1 cellular context compared by ENCODE assay signal in genomic region chr6:30489081-30490030, GRCh38.
TF ChIP-seq lines count a peak whose summit lies in the region.

Gene HLA-E, plus strand, starts transcription at chr6:30489509. Its CDS starts 23 bp downstream, at chr6:30489532.

TF ChIP-seq in K562, 482 proteins besides CTCF, POLR2A, EP300 and RAD21 (continued from another document and continues in another):
- TF ChIP-seq HMBOX1 (IDR thresholded peaks at IDR 0.05): peak; percentile 48; the same call in 1 of the 2 replicates
- no peak for TF ChIP-seq ZNF77 (CRISPR knock-in tag; IDR thresholded peaks at IDR 0.05)
- peak in 1 of 3 experiments; percentile 44; a peak in 1 of 6 replicates for TF ChIP-seq ZBTB11 (CRISPR knock-in tag; IDR thresholded peaks at IDR 0.05)
- TF ChIP-seq MYNN (IDR thresholded peaks at IDR 0.05): no peak
- no peak for TF ChIP-seq MYNN (CRISPR knock-in tag; IDR thresholded peaks at IDR 0.05)
- TF ChIP-seq ZNF274 (IDR thresholded peaks at IDR 0.05; ENCODE audit: borderline replicate concordance, low read depth, low read length): no peak
- TF ChIP-seq ZNF184 (CRISPR knock-in tag; IDR thresholded peaks at IDR 0.05): no peak
- no peak for TF ChIP-seq ZNF280B (CRISPR knock-in tag; IDR thresholded peaks at IDR 0.05)
- TF ChIP-seq SAP30 (IDR thresholded peaks at IDR 0.05; ENCODE audit: borderline replicate concordance, insufficient read depth, low read depth, low read length, poor library complexity, severe bottlenecking): peak; percentile 86
- TF ChIP-seq SP2 (IDR thresholded peaks at IDR 0.05; ENCODE audit: extremely low read depth, low read depth, low read length, poor library complexity, severe bottlenecking): no peak
- TF ChIP-seq ZNF384 (IDR thresholded peaks at IDR 0.05; ENCODE audit: low read depth, low read length): no peak
- no peak for TF ChIP-seq TRIM25 (IDR thresholded peaks at IDR 0.05; ENCODE audit: borderline replicate concordance)
- no peak for TF ChIP-seq CGGBP1 (CRISPR knock-in tag; IDR thresholded peaks at IDR 0.05)
- peak; percentile 66 for TF ChIP-seq DPF2 (IDR thresholded peaks at IDR 0.05)
- no peak for TF ChIP-seq MLX (CRISPR knock-in tag; conservative IDR thresholded peaks at IDR 0.05)
- TF ChIP-seq MCM7 (IDR thresholded peaks at IDR 0.05): no peak
- TF ChIP-seq RBM14 (IDR thresholded peaks at IDR 0.05; ENCODE audit: borderline replicate concordance, insufficient read depth, low read depth, low read length): peak; percentile 74; the same call in 1 of the 2 replicates
- TF ChIP-seq HDAC3 (IDR thresholded peaks at IDR 0.05; ENCODE audit: borderline replicate concordance, partially characterized antibody): no peak
- TF ChIP-seq EZH2 (IDR thresholded peaks at IDR 0.05; ENCODE audit: borderline replicate concordance, low read depth, low read length): no peak
- no peak for TF ChIP-seq PPARD (CRISPR knock-in tag; IDR thresholded peaks at IDR 0.05)
- no peak; the same call in 1 of the 2 replicates for TF ChIP-seq ZBTB9 (CRISPR knock-in tag; IDR thresholded peaks at IDR 0.05)
- TF ChIP-seq PCBP1 (IDR thresholded peaks at IDR 0.05; ENCODE audit: low read depth, low read length, poor library complexity, severe bottlenecking): peak; percentile 65
- no peak for TF ChIP-seq NR4A1 (CRISPR knock-in tag; IDR thresholded peaks at IDR 0.05)
- no peak for TF ChIP-seq NR4A1 (tag; IDR thresholded peaks at IDR 0.05)
- no peak for TF ChIP-seq PYGO2 (tag; IDR thresholded peaks at IDR 0.05)
- no peak for TF ChIP-seq ZNF609 (CRISPR knock-in tag; IDR thresholded peaks at IDR 0.05; ENCODE audit: borderline replicate concordance)
- TF ChIP-seq ZNF41 (CRISPR knock-in tag; conservative IDR thresholded peaks at IDR 0.05): no peak; the same call in 1 of the 2 replicates
- TF ChIP-seq FOXA1 (IDR thresholded peaks at IDR 0.05; ENCODE audit: borderline replicate concordance): no peak
- TF ChIP-seq SRF (CRISPR knock-in tag; IDR thresholded peaks at IDR 0.05): peak in 1 of 2 experiments; percentile 15; a peak in 1 of 4 replicates
- peak; percentile 92 for TF ChIP-seq CREB1 (IDR thresholded peaks at IDR 0.05)
- peak; percentile 94 for TF ChIP-seq CREB1 (CRISPR knock-in tag; IDR thresholded peaks at IDR 0.05)
- TF ChIP-seq MITF (IDR thresholded peaks at IDR 0.05): no peak
- peak; percentile 48 for TF ChIP-seq CHD4 (IDR thresholded peaks at IDR 0.05; ENCODE audit: insufficient read depth, insufficient replicate concordance, low read depth, low read length, poor library complexity, severe bottlenecking)
- no peak for TF ChIP-seq FOXJ3 (CRISPR knock-in tag; IDR thresholded peaks at IDR 0.05)
- peak; percentile 47; the same call in 1 of the 2 replicates for TF ChIP-seq HIVEP1 (CRISPR knock-in tag; IDR thresholded peaks at IDR 0.05)
- peak; percentile 54 for TF ChIP-seq GABPA (tag; conservative IDR thresholded peaks at IDR 0.05; ENCODE audit: low read depth)
- no peak for TF ChIP-seq KLF13 (tag; IDR thresholded peaks at IDR 0.05; ENCODE audit: borderline replicate concordance, low read depth)
- no peak for TF ChIP-seq ATF1 (CRISPR knock-in tag; IDR thresholded peaks at IDR 0.05)
- TF ChIP-seq ATF1 (tag; IDR thresholded peaks at IDR 0.05): peak; percentile 97
- TF ChIP-seq DIDO1 (tag; IDR thresholded peaks at IDR 0.05; ENCODE audit: low read depth): no peak
- no peak for TF ChIP-seq ARID3A (IDR thresholded peaks at IDR 0.05; ENCODE audit: borderline replicate concordance, low read depth, low read length)
